In genomic region chr10:126387931-126388911, GRCh38 we compare ENCODE assay signal across 8 cellular contexts. TPM values are rescaled to one million over a fixed set of nuclear protein-coding genes. Genes with fewer than 3 reads are reported as not detected.
DNase-seq lines count a peak whose midpoint lies in the region; ATAC-seq, FAIRE-seq and TF ChIP-seq lines count a peak whose summit lies in the region.

Gene ADAM12, minus strand, starts transcription at chr10:126388477. Its CDS starts 332 bp downstream, at chr10:126388145.

- H3K4me1 ChIP-seq in liver (ENCODE audit: control insufficient read depth in 4 of 4, insufficient read depth in 4 of 4, low read length in 3 of 4) (peaks cover 10 to 17% (median 12%) of the 10 kb centered on the region in 4 donors), HepG2 (ENCODE audit: insufficient read depth, low read length) (no peaks in the 10 kb centered on the region)

- WGBS in liver: 5% methylated on average over 127 of the region's 127 CpGs
- 33% methylated on average over 39 of the region's 127 CpGs for WGBS in HepG2 (ENCODE audit: low lambda C conversion rate)

- H3K4me3 ChIP-seq in liver (ENCODE audit: low read depth in 1 of 3, low read length in 3 of 3) (peak within 1 kb of the TSS in 2 of 3 donors; percentile 49 to 50), HepG2 (replicated peaks in 1 of 3; ENCODE audit: insufficient read depth in 1 of 3, low read depth in 2 of 3, low read length in 3 of 3) (no peak within 1 kb of the TSS), skin epidermis (peak within 1 kb of the TSS; percentile 17 to 51 (median 44))

- CTCF ChIA-PET in HepG2 (lab: Yijun Ruan, JAX; ENCODE audit: low intra/inter-chr PET ratio, low total read pairs): no interaction called here

- intact Hi-C loops in HepG2 (cut with micrococcal nuclease; ENCODE audit: unreplicated experiment): loop anchor here (1.0 kb wide), 1 partner anchor 406 kb away; no protein-coding TSS in a partner anchor

- ATAC-seq in HepG2: no peak
- ATAC-seq in HG02763 (IDR thresholded peaks at IDR 0.05; ENCODE audit: unreplicated experiment): no peak

- TF ChIP-seq POLR2A in HepG2 (IDR thresholded peaks at IDR 0.05; ENCODE audit: insufficient read depth in 1 of 2, low read depth in 2 of 2, low read length in 2 of 2): no peak

- H4K20me1 ChIP-seq in HepG2 (ENCODE audit: insufficient read depth, low read length): no peaks in the 10 kb centered on the region

- H3K36me3 ChIP-seq in liver (ENCODE audit: control insufficient read depth in 4 of 4, insufficient read depth in 3 of 4, low read depth in 1 of 4, low read length in 3 of 4) (no peaks in the 10 kb centered on the region), HepG2 (replicated peaks in 1 of 2; ENCODE audit: control insufficient read depth in 1 of 2, insufficient read depth in 2 of 2, low read length in 2 of 2) (no peaks in the 10 kb centered on the region)

- no peak for TF ChIP-seq RAD21 in liver (IDR thresholded peaks at IDR 0.05)
- TF ChIP-seq RAD21 in HepG2 (CRISPR knock-in tag; IDR thresholded peaks at IDR 0.05): no peak

- FAIRE-seq in HepG2 (lab: Jason Lieb, UNC): no peak

- H3K27me3 ChIP-seq in liver (ENCODE audit: control insufficient read depth in 4 of 4, insufficient read depth in 4 of 4, low read length in 3 of 4) (peaks cover 0 to 10% (median 7%) of the 10 kb centered on the region in 4 donors), HepG2 (ENCODE audit: control insufficient read depth in 1 of 2, insufficient read depth in 2 of 2, low read length in 2 of 2) (peaks cover 0 to 26% of the 10 kb centered on the region in 2 experiments; a peak in 4 of 5 replicates)

- no peak within 1 kb of the TSS for H3K4me2 ChIP-seq in HepG2 (ENCODE audit: low read depth, low read length)

- in situ Hi-C loops in HepG2 (cut with HindIII; ENCODE audit: extremely low pct_ligation_motif_present, low pct_unique_long_range_greater_than_20kb) (loop anchor here (25.0 kb wide), 1 partner anchor 401 kb away; no protein-coding TSS in a partner anchor), T47D (cut with HindIII; ENCODE audit: low pct_unique_long_range_greater_than_20kb, low sequenced_read_pairs) (no loop called here)

- H3K9ac ChIP-seq in liver (ENCODE audit: low read depth in 1 of 2, low read length in 2 of 2) (no peak within 1 kb of the TSS), HepG2 (ENCODE audit: insufficient read depth, low read depth, low read length) (no peak within 1 kb of the TSS)

- BruUV-seq in HepG2 (replicated peaks; lab: Mats Ljungman, UMichigan): no TSS peak

- POLR2A ChIA-PET in HepG2 (lab: Yijun Ruan, JAX): no interaction called here

- TF ChIP-seq CTCF in liver (IDR thresholded peaks at IDR 0.05; ENCODE audit: low read depth, low read length, missing input control) (no peak), HepG2 (CRISPR knock-in tag; IDR thresholded peaks at IDR 0.05) (no peak)

- DNase-seq in HepG2 (ENCODE audit: low spot score): no peak
- DNase-seq in T47D (ENCODE audit: low read depth in 1 of 2, low spot score in 1 of 2): peak; percentile 1 to 9
- DNase-seq in iPS-NIHi11 (ENCODE audit: low spot score): peak; percentile 52
- DNase-seq in NCI-H446 treated with DMSO at 0.1 percent for 48 hours (lab: John Stamatoyannopoulos, UW): no peak
- DNase-seq in occipital lobe (lab: John Stamatoyannopoulos, UW): no peak

- no peak for TF ChIP-seq EP300 in HepG2 (IDR thresholded peaks at IDR 0.05; ENCODE audit: low read depth in 2 of 2, low read length in 2 of 2)
- TF ChIP-seq EP300 in HepG2 (CRISPR knock-in tag; IDR thresholded peaks at IDR 0.05; ENCODE audit: borderline replicate concordance): no peak

- H3K79me2 ChIP-seq in HepG2 (ENCODE audit: insufficient read depth, low read length): no peaks in the 10 kb centered on the region

- H2AFZ ChIP-seq in HepG2 (ENCODE audit: low read length): no peak within 1 kb of the TSS

- H3K9me3 ChIP-seq in liver (ENCODE audit: control insufficient read depth in 4 of 4, low read length in 3 of 4) (peaks cover 0 to 3% (median 1%) of the 10 kb centered on the region in 4 donors), HepG2 (ENCODE audit: low read length) (no peaks in the 10 kb centered on the region)

- H3K27ac ChIP-seq in liver (ENCODE audit: low read depth in 1 of 2, low read length in 2 of 2): no peak within 1 kb of the TSS
- no peak within 1 kb of the TSS for H3K27ac ChIP-seq in HepG2 (ENCODE audit: extremely low read length, insufficient read depth, low read length)
- peak within 1 kb of the TSS in 20 of 21 experiments; percentile 11 to 92 (median 68) for H3K27ac ChIP-seq in skin epidermis

TF ChIP-seq in liver, 16 proteins besides CTCF, POLR2A, EP300 and RAD21:
- no peak for TF ChIP-seq HNF4A (conservative IDR thresholded peaks at IDR 0.05)
- TF ChIP-seq REST (IDR thresholded peaks at IDR 0.05): no peak

TF ChIP-seq in HepG2, 621 proteins besides CTCF, POLR2A, EP300 and RAD21 (continues in another document):
- TF ChIP-seq ZNF687 (CRISPR knock-in tag; IDR thresholded peaks at IDR 0.05): no peak
- TF ChIP-seq TCF7L2 (IDR thresholded peaks at IDR 0.05; ENCODE audit: low read depth, low read length): no peak
- TF ChIP-seq BATF2 (CRISPR knock-in tag; IDR thresholded peaks at IDR 0.05): no peak
- no peak for TF ChIP-seq ETV5 (CRISPR knock-in tag; IDR thresholded peaks at IDR 0.05; ENCODE audit: borderline replicate concordance)
- TF ChIP-seq FOXM1 (CRISPR knock-in tag; IDR thresholded peaks at IDR 0.05): no peak
- no peak for TF ChIP-seq ZNF180 (CRISPR knock-in tag; IDR thresholded peaks at IDR 0.05; ENCODE audit: borderline replicate concordance, low read depth)
- TF ChIP-seq NONO (IDR thresholded peaks at IDR 0.05): no peak
- TF ChIP-seq NONO (CRISPR knock-in tag; conservative IDR thresholded peaks at IDR 0.05): no peak

RNA-seq across cellular contexts. Expression of gene ADAM12, which starts in this region (rescaled TPM):
- under 1 TPM; 0.25 to 0.33 TPM for total RNA-seq in liver
- under 1 TPM; 0.03 to 0.13 TPM for polyA plus RNA-seq in liver
- total RNA-seq in HepG2 (2016; rRNA removed; fragmentation: Illumina TruSeq; extraction: Trizol): not detected in 2 replicates
- not detected in 2 replicates for total RNA-seq in HepG2 (2016; cell fraction: cytosol; rRNA removed; fragmentation: Illumina TruSeq; extraction: Trizol; ENCODE audit: low read depth)
- total RNA-seq in HepG2 (2016; cell fraction: insoluble cytoplasmic fraction; rRNA removed; fragmentation: Illumina TruSeq; extraction: Trizol): not detected in 2 replicates
- not detected in 2 replicates for total RNA-seq in HepG2 (2016; cell fraction: membrane; rRNA removed; fragmentation: Illumina TruSeq; extraction: Trizol)
- not detected in 2 replicates for total RNA-seq in HepG2 (2016; cell fraction: nucleus; rRNA removed; fragmentation: Illumina TruSeq; extraction: Trizol)
- polyA plus RNA-seq in HepG2 (2011; rRNA removed): not detected in 2 replicates
- polyA plus RNA-seq in HepG2 (2011; cell fraction: cytosol; rRNA removed): not detected in 2 replicates
- polyA plus RNA-seq in HepG2 (2011; cell fraction: nucleus; rRNA removed): not detected in 2 replicates
- not detected in 2 replicates for polyA plus RNA-seq in HepG2 (2012)
- not detected in 2 replicates for polyA plus RNA-seq in HepG2 (2016; cell fraction: cytosol; fragmentation: Illumina TruSeq; extraction: Trizol; ENCODE audit: low read depth)
- not detected in 2 replicates for polyA plus RNA-seq in HepG2 (2016; cell fraction: insoluble cytoplasmic fraction; fragmentation: Illumina TruSeq; extraction: Trizol; ENCODE audit: low read depth)
- not detected in 2 replicates for polyA plus RNA-seq in HepG2 (2016; cell fraction: membrane; fragmentation: Illumina TruSeq; extraction: Trizol; ENCODE audit: low read depth)
- not detected in 2 replicates for polyA plus RNA-seq in HepG2 (2016; cell fraction: nucleus; fragmentation: Illumina TruSeq; extraction: Trizol; ENCODE audit: insufficient read depth, low read depth)
- polyA minus RNA-seq in HepG2 (2011; rRNA and poly(A)+ RNA removed; ENCODE audit: low replicate concordance): 6.1 TPM in 1 of 2 replicates, not detected in the other
- polyA minus RNA-seq in HepG2 (2011; cell fraction: cytosol; rRNA and poly(A)+ RNA removed): not detected in 2 replicates
- not detected in 2 replicates for polyA minus RNA-seq in HepG2 (2011; cell fraction: nucleus; rRNA and poly(A)+ RNA removed)
- total RNA-seq in occipital lobe: 4.7 TPM

Comparison
In these comparisons a context has a peak if more than half of its experiments do, and no peak if none do; other contexts are left out.
1. H3K4me3 ChIP-seq: peak in liver (2 of 3) and skin epidermis (7 of 7); none in HepG2 (0 of 3).
2. H3K27ac ChIP-seq: peak in skin epidermis (20 of 21); none in liver (0 of 2) and HepG2 (single experiment).
3. DNase-seq: peak in T47D (2 of 2) and iPS-NIHi11 (single experiment); none in HepG2 (single experiment), NCI-H446 treated with DMSO at 0.1 percent for 48 hours (single experiment) and occipital lobe (single experiment).